Comparison of ENCODE assay signal across 8 cellular contexts in the genomic region with DNA sequence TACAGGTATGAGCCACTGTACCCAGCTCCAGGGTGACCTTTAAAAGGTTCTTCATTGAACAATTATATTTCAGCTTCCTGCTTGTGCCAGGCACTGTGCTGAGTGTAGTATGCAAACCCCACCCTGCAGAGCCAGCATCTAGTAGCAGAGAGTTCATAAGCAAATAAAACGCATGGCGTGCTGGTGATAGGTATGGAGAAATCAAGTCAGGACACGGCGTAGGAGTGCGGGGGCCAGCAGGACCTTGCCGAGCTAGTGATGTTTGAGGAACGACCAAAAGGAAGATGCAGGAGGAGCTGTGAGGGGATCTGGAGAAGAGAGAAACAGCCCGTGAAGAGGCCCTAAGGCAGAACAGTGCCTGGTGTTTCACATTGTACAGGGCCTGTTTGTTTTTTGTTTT.
DNase-seq lines count a peak whose midpoint lies in the region; ATAC-seq and TF ChIP-seq lines count a peak whose summit lies in the region.
"Not testable (repeated sequence)": the region's sequence is repeated elsewhere in the genome, so short reads cannot be mapped to it uniquely, and the experiment has no call there.

No MANE protein-coding gene starts in this region.

- H3K9me3 ChIP-seq in adrenal gland (replicated peaks in 1 of 3); suprapubic skin: not testable (repeated sequence)

- not testable (repeated sequence) for H3K36me3 ChIP-seq in adrenal gland (replicated peaks in 1 of 2); suprapubic skin

- H3K9me3 Mint-ChIP-seq in WTC11, nephron progenitor cell: not testable (repeated sequence)

- not testable (repeated sequence) for H3K27ac ChIP-seq in adrenal gland, suprapubic skin

- H3K4me3 ChIP-seq in adrenal gland, suprapubic skin: not testable (repeated sequence)

- POLR2A ChIA-PET in WTC11 (lab: Charles Lee): not testable (repeated sequence)

- TF ChIP-seq CTCF in WTC11 (IDR thresholded peaks at IDR 0.05); adrenal gland (IDR thresholded peaks at IDR 0.05); nephron progenitor cell (IDR thresholded peaks at IDR 0.05); suprapubic skin (IDR thresholded peaks at IDR 0.05): not testable (repeated sequence)

- ATAC-seq in WTC11; Right ventricle myocardium superior (ENCODE audit: poor library complexity); left lobe of liver: not testable (repeated sequence)

- DNase-seq in D341Med (ENCODE audit: low spot score) (peak; percentile 9), WTC11 (ENCODE audit: low spot score) (peak; percentile 4), adrenal gland (peak in 4 of 7 donors; percentile 1 to 41 (median 6)), Right ventricle myocardium superior (peak; percentile 10), left lobe of liver (ENCODE audit: low spot score) (peak; percentile 33), suprapubic skin (ENCODE audit: low spot score in 2 of 2) (peak; percentile 42 to 60)
- DNase-seq in activated T-cell treated with anti-CD3 and anti-CD28 coated beads, Interleukin-2, amount 50 U/mL, for 1 hour: peak; percentile 11
- not testable (repeated sequence) for DNase-seq in nephron progenitor cell

- CTCF ChIA-PET in WTC11 (lab: Charles Lee): interaction anchor here (0.6 kb wide), 2 partner anchors 283 to 1610 kb away, joined by 3 read pairs; no protein-coding TSS in a partner anchor

- H3K27me3 ChIP-seq in adrenal gland, suprapubic skin: not testable (repeated sequence)

- not testable (repeated sequence) for H3K4me1 ChIP-seq in adrenal gland (replicated peaks in 1 of 2); suprapubic skin

- not testable (repeated sequence) for H3K4me3 Mint-ChIP-seq in WTC11, nephron progenitor cell

- H3K27ac Mint-ChIP-seq in WTC11: peak overlapping the region; percentile 71; the same call in 1 of the 2 replicates
- H3K27ac Mint-ChIP-seq in nephron progenitor cell: peak overlapping the region; percentile 9

- TF ChIP-seq EP300 in suprapubic skin (IDR thresholded peaks at IDR 0.05): not testable (repeated sequence)

- intact Hi-C loops in adrenal gland (cut with DNase I): loop anchor here (10.0 kb wide), 1 partner anchor 106 kb away; the partner anchor contains the start of gene CRLF3 (in 2 of the 2)
- intact Hi-C loops in Right ventricle myocardium superior (cut with DNase I): not testable (repeated sequence)

- H3K4me1 Mint-ChIP-seq in WTC11: peaks cover 20% of the 10 kb centered on the region
- H3K4me1 Mint-ChIP-seq in nephron progenitor cell: not testable (repeated sequence)

- WGBS in adrenal gland, 4 donors: 88 to 91% (median 90%) methylated on average over 8 of the region's 8 CpGs
- WGBS in suprapubic skin: 90% methylated on average over 8 of the region's 8 CpGs

- H3K36me3 Mint-ChIP-seq in WTC11: not testable (repeated sequence)
- peaks cover 19% of the 10 kb centered on the region for H3K36me3 Mint-ChIP-seq in nephron progenitor cell (ENCODE audit: low read depth)

- not testable (repeated sequence) for TF ChIP-seq POLR2A in adrenal gland (IDR thresholded peaks at IDR 0.05); suprapubic skin (IDR thresholded peaks at IDR 0.05)

- not testable (repeated sequence) for H3K27me3 Mint-ChIP-seq in WTC11 (ENCODE audit: low read depth); nephron progenitor cell (ENCODE audit: low read depth, poor library complexity)
